13 cellular contexts compared by ENCODE assay signal in genomic region chr10:24467094-24467493, GRCh38.
DNase-seq lines count a peak whose midpoint lies in the region; ATAC-seq and TF ChIP-seq lines count a peak whose summit lies in the region.
"Had no signal": no experiment of that assay in that cellular context is flagged by ENCODE, and none has a peak within 500 bp of the region (broad histone marks: within the 10 kb centered on the region; RNA-seq: fewer than 3 reads in every experiment).

No MANE protein-coding gene starts in this region.

- H3K4me2 ChIP-seq in parathyroid adenoma (ENCODE audit: low read length) = peak overlapping the region; percentile 37

- intact Hi-C loops in Caco-2 (cut with micrococcal nuclease; ENCODE audit: unreplicated experiment) (loop anchor here (2.0 to 10.0 kb wide), 3 partner anchors 52 to 260 kb away; no protein-coding TSS in a partner anchor), Panc1 (cut with micrococcal nuclease; ENCODE audit: unreplicated experiment) (no loop called here), esophagus squamous epithelium (cut with DNase I) (no loop called here)

- H3K4me1 Mint-ChIP-seq in Caco-2 (ENCODE audit: low read depth, unreplicated experiment) (peaks cover 69% of the 10 kb centered on the region), glutamatergic neuron (ENCODE audit: low read depth, unreplicated experiment) (peaks cover 28% of the 10 kb centered on the region)

- H3K4me3 Mint-ChIP-seq in Caco-2 (ENCODE audit: unreplicated experiment) = peak overlapping the region; percentile 73
- H3K4me3 Mint-ChIP-seq in glutamatergic neuron (ENCODE audit: unreplicated experiment) = no peak overlapping the region
- H3K4me3 Mint-ChIP-seq: activated naive CD4-positive, alpha-beta T cell treated with anti-CD3 and anti-CD28 coated beads, Interleukin-2, amount 50 U/mL, for 24 hours; CD4-positive, alpha-beta T cell; effector memory CD8-positive, alpha-beta T cell had no signal

- H3K27ac Mint-ChIP-seq in Caco-2 (ENCODE audit: unreplicated experiment) (peak overlapping the region; percentile 71), glutamatergic neuron (ENCODE audit: unreplicated experiment) (no peak overlapping the region)
- H3K27ac Mint-ChIP-seq: activated naive CD4-positive, alpha-beta T cell treated with anti-CD3 and anti-CD28 coated beads, Interleukin-2, amount 50 U/mL, for 24 hours had no signal

- in situ Hi-C loops in Panc1 (cut with HindIII; ENCODE audit: low pct_unique_long_range_greater_than_20kb, low sequenced_read_pairs) = no loop called here

- H3K9me3 ChIP-seq in Caco-2 (no peaks in the 10 kb centered on the region), Panc1 (ENCODE audit: control insufficient read depth, insufficient read depth, low read depth, low read length) (no peaks in the 10 kb centered on the region), esophagus squamous epithelium (no peaks in the 10 kb centered on the region), parathyroid adenoma (ENCODE audit: control insufficient read depth, low read length) (no peaks in the 10 kb centered on the region)

- peak overlapping the region; percentile 44; the same call in 1 of the 2 replicates for H3K27ac ChIP-seq in Panc1 (ENCODE audit: low read length)
- peak overlapping the region; percentile 60 to 87 (median 82) for H3K27ac ChIP-seq in esophagus squamous epithelium
- peak overlapping the region; percentile 97 for H3K27ac ChIP-seq in parathyroid adenoma

- peaks cover 8% of the 10 kb centered on the region for H3K79me2 ChIP-seq in parathyroid adenoma

- TF ChIP-seq CTCF in Caco-2 (IDR thresholded peaks at IDR 0.05; ENCODE audit: insufficient read depth in 1 of 2, low read depth in 1 of 2, low read length in 1 of 2, severe bottlenecking in 1 of 2, unreplicated experiment in 1 of 2) (no peak), Panc1 (IDR thresholded peaks at IDR 0.05) (no peak), esophagus squamous epithelium (IDR thresholded peaks at IDR 0.05) (no peak), parathyroid adenoma (IDR thresholded peaks at IDR 0.05) (no peak), glutamatergic neuron (IDR thresholded peaks at IDR 0.05; ENCODE audit: partially characterized antibody, unreplicated experiment) (no peak)

- H3K27me3 Mint-ChIP-seq in Caco-2 (ENCODE audit: insufficient read depth, unreplicated experiment) (no peaks in the 10 kb centered on the region), glutamatergic neuron (ENCODE audit: unreplicated experiment) (no peaks in the 10 kb centered on the region)

- H3K4me3 ChIP-seq in Caco-2 (ENCODE audit: low read depth, low read length) (peak overlapping the region; percentile 37), Panc1 (ENCODE audit: low read depth in 2 of 2, low read length in 2 of 2) (peak overlapping the region; percentile 42 to 46), esophagus squamous epithelium (peak overlapping the region; percentile 13 to 52 (median 28)), parathyroid adenoma (ENCODE audit: low read depth, low read length) (peak overlapping the region; percentile 20)

- CTCF ChIA-PET in Caco-2 (lab: Charles Lee) = interaction anchor here (0.7 to 1.0 kb wide), 2 partner anchors 84 to 240 kb away, joined by 3 to 4 read pairs; no protein-coding TSS in a partner anchor
- CTCF ChIA-PET in Panc1 (lab: Charles Lee) = no interaction called here

- no peak for TF ChIP-seq POLR2A in esophagus squamous epithelium (IDR thresholded peaks at IDR 0.05)

- no peaks in the 10 kb centered on the region for H3K27me3 ChIP-seq in Caco-2 (replicated peaks; ENCODE audit: control insufficient read depth, insufficient read depth, low read length)
- no peaks in the 10 kb centered on the region for H3K27me3 ChIP-seq in Panc1 (ENCODE audit: control insufficient read depth, insufficient read depth, low read length)
- H3K27me3 ChIP-seq in esophagus squamous epithelium = no peaks in the 10 kb centered on the region
- no peaks in the 10 kb centered on the region for H3K27me3 ChIP-seq in parathyroid adenoma (ENCODE audit: control insufficient read depth, insufficient read depth, low read length)

- no peak for ATAC-seq in Panc1
- ATAC-seq in GM18502 (IDR thresholded peaks at IDR 0.05; ENCODE audit: poor library complexity, unreplicated experiment) = no peak

- H3K36me3 Mint-ChIP-seq in Caco-2 (ENCODE audit: insufficient read depth, unreplicated experiment) (peaks cover 82% of the 10 kb centered on the region), glutamatergic neuron (ENCODE audit: unreplicated experiment) (no peaks in the 10 kb centered on the region)
- H3K36me3 Mint-ChIP-seq: activated naive CD4-positive, alpha-beta T cell treated with anti-CD3 and anti-CD28 coated beads, Interleukin-2, amount 50 U/mL, for 24 hours had no signal

- POLR2A ChIA-PET in Caco-2 (lab: Charles Lee) (no interaction called here), Panc1 (lab: Charles Lee) (no interaction called here)

- H3K4me1 ChIP-seq in Caco-2 (peaks cover 52% of the 10 kb centered on the region), Panc1 (ENCODE audit: control insufficient read depth, insufficient read depth, low read length) (peaks cover 14% of the 10 kb centered on the region), esophagus squamous epithelium (peaks cover 4 to 79% (median 18%) of the 10 kb centered on the region in 3 donors), parathyroid adenoma (peaks cover 65% of the 10 kb centered on the region)

- 33 to 40% methylated on average over 3 of the region's 3 CpGs for WGBS in esophagus squamous epithelium, 2 donors

- H3K36me3 ChIP-seq in Caco-2 (ENCODE audit: control insufficient read depth, insufficient read depth, low read length) = peaks cover 1% of the 10 kb centered on the region
- H3K36me3 ChIP-seq in Panc1 (ENCODE audit: control insufficient read depth, insufficient read depth, low read length) = no peaks in the 10 kb centered on the region
- H3K36me3 ChIP-seq in esophagus squamous epithelium = peaks cover 0 to 6% (median 0%) of the 10 kb centered on the region in 3 donors
- no peaks in the 10 kb centered on the region for H3K36me3 ChIP-seq in parathyroid adenoma (ENCODE audit: control insufficient read depth, insufficient read depth, low read length)

- DNase-seq in Caco-2 = no peak
- DNase-seq in Panc1 (ENCODE audit: low read depth, low spot score) = no peak
- DNase-seq in esophagus squamous epithelium (lab: John Stamatoyannopoulos, UW) = no peak
- no peak for DNase-seq in DMS79 treated with DMSO at 0.1 percent for 48 hours (lab: John Stamatoyannopoulos, UW)
- DNase-seq in NCI-H1105 (lab: John Stamatoyannopoulos, UW) = no peak
- no peak for DNase-seq in glutamatergic neuron
- DNase-seq: activated CD4-positive, alpha-beta T cell treated with anti-CD3 and anti-CD28 coated beads for 1 hour; CD4-positive, alpha-beta T cell; effector memory CD8-positive, alpha-beta T cell; NCI-H187 treated with DMSO at 0.1 percent for 48 hours had no signal

- H3K9me3 Mint-ChIP-seq in Caco-2 (ENCODE audit: unreplicated experiment) (peaks cover 6% of the 10 kb centered on the region), glutamatergic neuron (ENCODE audit: unreplicated experiment) (no peaks in the 10 kb centered on the region)
- H3K9me3 Mint-ChIP-seq: activated naive CD4-positive, alpha-beta T cell treated with anti-CD3 and anti-CD28 coated beads, Interleukin-2, amount 50 U/mL, for 24 hours; CD4-positive, alpha-beta T cell; effector memory CD8-positive, alpha-beta T cell had no signal

- H3K9ac ChIP-seq in parathyroid adenoma = no peak overlapping the region

- no TSS peak for BruUV-seq in Caco-2 (replicated peaks; lab: Mats Ljungman, UMichigan)
- no TSS peak for BruUV-seq in Panc1 (replicated peaks; lab: Mats Ljungman, UMichigan)

- no peak overlapping the region for H2AFZ ChIP-seq in parathyroid adenoma

Comparison
In these comparisons a context has a peak if more than half of its experiments do, and no peak if none do; other contexts are left out.
1. H3K27ac ChIP-seq: peak in every context shown above with its lines; median percentile 97 in parathyroid adenoma; 82 in esophagus squamous epithelium; 44 in Panc1.